Comparison of ENCODE assay signal across 24 cellular contexts in the genomic region with DNA sequence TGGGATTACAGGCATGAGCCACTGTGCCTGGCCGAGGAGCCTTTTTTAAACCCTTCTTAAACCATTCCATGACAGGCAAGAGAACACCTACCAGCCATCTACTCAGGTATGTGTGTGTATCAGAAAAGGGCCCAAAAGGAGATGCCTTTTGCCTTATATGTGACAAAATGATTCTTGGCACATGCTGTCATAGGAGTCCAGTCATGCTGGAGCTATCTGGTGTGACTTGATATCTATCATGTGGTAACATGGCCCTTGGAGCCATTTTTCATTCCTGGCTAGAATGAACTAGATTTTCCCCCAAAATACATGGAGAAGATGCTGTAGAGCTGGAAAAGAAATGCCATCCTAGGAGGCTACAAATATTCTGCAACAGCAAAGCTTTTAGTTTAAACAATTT.
DNase-seq lines count a peak whose midpoint lies in the region; ATAC-seq and TF ChIP-seq lines count a peak whose summit lies in the region.
"Had no signal": no experiment of that assay in that cellular context is flagged by ENCODE, and none has a peak within 500 bp of the region (broad histone marks: within the 10 kb centered on the region; RNA-seq: fewer than 3 reads in every experiment).

No MANE protein-coding gene starts in this region.

- TF ChIP-seq CTCF in HFFc6 (IDR thresholded peaks at IDR 0.05), result no peak
- no peak for TF ChIP-seq CTCF in ascending aorta (IDR thresholded peaks at IDR 0.05)
- TF ChIP-seq CTCF in upper lobe of left lung (IDR thresholded peaks at IDR 0.05), result no peak

- peaks cover 62% of the 10 kb centered on the region for H3K36me3 Mint-ChIP-seq in HFFc6 (ENCODE audit: low read depth)

- H3K27me3 ChIP-seq in ascending aorta, result no peaks in the 10 kb centered on the region
- no peaks in the 10 kb centered on the region for H3K27me3 ChIP-seq in muscle layer of colon (ENCODE audit: control insufficient read depth in 1 of 2, insufficient read depth in 2 of 2, low read length in 2 of 2)
- H3K27me3 ChIP-seq in upper lobe of left lung, result no peaks in the 10 kb centered on the region
- H3K27me3 ChIP-seq: foreskin keratinocyte, left lung had no signal

- H3K9me3 Mint-ChIP-seq in HFFc6, result no peaks in the 10 kb centered on the region
- H3K9me3 Mint-ChIP-seq: activated CD4-positive, alpha-beta T cell treated with anti-CD3 and anti-CD28 coated beads, Interleukin-2, amount 10 ng/mL, durations not matched to agents 7 days and 5 days; brain; CD14-positive monocyte had no signal

- no peak overlapping the region for H3K4me3 Mint-ChIP-seq in HFFc6
- H3K4me3 Mint-ChIP-seq: activated CD4-positive, alpha-beta T cell treated with anti-CD3 and anti-CD28 coated beads, Interleukin-2, amount 10 ng/mL, durations not matched to agents 7 days and 5 days; brain; CD14-positive monocyte; immature natural killer cell had no signal

- ATAC-seq in upper lobe of left lung (ENCODE audit: low FRiP score in 2 of 2), result no peak
- ATAC-seq in GM19035 (IDR thresholded peaks at IDR 0.05; ENCODE audit: unreplicated experiment), result no peak
- no peak for ATAC-seq in GM19351 (IDR thresholded peaks at IDR 0.05; ENCODE audit: unreplicated experiment)
- ATAC-seq: foreskin keratinocyte, left lung had no signal

- H3K4me1 ChIP-seq in ascending aorta (peaks cover 5 to 38% of the 10 kb centered on the region in 2 donors), muscle layer of colon (ENCODE audit: insufficient read depth, low read length) (peaks cover 54% of the 10 kb centered on the region), upper lobe of left lung (peaks cover 0 to 19% (median 7%) of the 10 kb centered on the region in 4 donors)
- H3K4me1 ChIP-seq: foreskin keratinocyte, prostate gland had no signal

- H3K4me3 ChIP-seq in ascending aorta (no peak overlapping the region), muscle layer of colon (ENCODE audit: low read depth in 1 of 2, low read length in 2 of 2) (no peak overlapping the region), upper lobe of left lung (no peak overlapping the region)
- H3K4me3 ChIP-seq: left lung, prostate gland, smooth muscle cell had no signal

- peaks cover 19 to 39% of the 10 kb centered on the region in 2 donors for H3K36me3 ChIP-seq in ascending aorta
- peaks cover 55% of the 10 kb centered on the region for H3K36me3 ChIP-seq in muscle layer of colon (ENCODE audit: insufficient read depth, low read length)
- peaks cover 0 to 53% (median 6%) of the 10 kb centered on the region in 4 donors for H3K36me3 ChIP-seq in upper lobe of left lung
- H3K36me3 ChIP-seq: prostate gland had no signal

- H3K4me1 Mint-ChIP-seq in HFFc6 (ENCODE audit: low read depth), result peaks cover 65% of the 10 kb centered on the region

- H3K27me3 Mint-ChIP-seq in HFFc6 (ENCODE audit: insufficient read depth), result peaks cover 7% of the 10 kb centered on the region
- H3K27me3 Mint-ChIP-seq: activated CD4-positive, alpha-beta T cell treated with anti-CD3 and anti-CD28 coated beads, Interleukin-2, amount 10 ng/mL, durations not matched to agents 7 days and 5 days; brain had no signal

- no peak overlapping the region; the same call in 1 of the 2 replicates for H3K27ac Mint-ChIP-seq in HFFc6
- H3K27ac Mint-ChIP-seq: activated CD4-positive, alpha-beta T cell treated with anti-CD3 and anti-CD28 coated beads, Interleukin-2, amount 10 ng/mL, durations not matched to agents 7 days and 5 days; CD14-positive monocyte; immature natural killer cell had no signal

- DNase-seq in HFFc6 (peak; percentile 37), ascending aorta (ENCODE audit: low spot score in 2 of 2) (no peak), upper lobe of left lung (no peak), NCI-H128 (lab: John Stamatoyannopoulos, UW; ENCODE audit: unreplicated experiment) (no peak), HuH-7.5 (ENCODE audit: low spot score) (no peak)
- DNase-seq: activated CD4-positive, alpha-beta T cell treated with anti-CD3 and anti-CD28 coated beads, Interleukin-2, amount 10 ng/mL, durations not matched to agents 7 days and 5 days; activated T-cell treated with anti-CD3 and anti-CD28 coated beads, Interleukin-2, amount 50 U/mL, for 48 hours; DMS79 treated with DMSO at 0.1 percent for 48 hours; hippocampal formation; immature natural killer cell; left lung; NCI-H1092; NCI-H1930; NCI-H524 treated with DMSO at 0.1 percent for 48 hours; SHP77 treated with DMSO at 0.1 percent for 48 hours had no signal

- 86 to 100% methylated on average over 1 of the region's 1 CpG for WGBS in upper lobe of left lung, 2 donors

- no peak overlapping the region for H3K9ac ChIP-seq in muscle layer of colon (ENCODE audit: low read length)

- H3K27ac ChIP-seq in ascending aorta, result peak overlapping the region; percentile 63 to 65
- peak overlapping the region; percentile 65 for H3K27ac ChIP-seq in muscle layer of colon (ENCODE audit: low read depth, low read length)
- peak overlapping the region; percentile 14 to 57 (median 38) for H3K27ac ChIP-seq in upper lobe of left lung
- H3K27ac ChIP-seq: epithelial cell of prostate, foreskin keratinocyte, left lung had no signal

- peak in 1 of 4 donors; percentile 31 for TF ChIP-seq EP300 in upper lobe of left lung (IDR thresholded peaks at IDR 0.05)

- H3K9me3 ChIP-seq in ascending aorta, result no peaks in the 10 kb centered on the region
- no peaks in the 10 kb centered on the region for H3K9me3 ChIP-seq in muscle layer of colon (ENCODE audit: low read length)
- H3K9me3 ChIP-seq in upper lobe of left lung, result no peaks in the 10 kb centered on the region
- H3K9me3 ChIP-seq: left lung, prostate gland had no signal

- no peak for TF ChIP-seq POLR2A in upper lobe of left lung (IDR thresholded peaks at IDR 0.05)

- intact Hi-C loops in ascending aorta (cut with DNase I), result no loop called here
